1 cellular context compared by ENCODE assay signal in genomic region chr13:48527955-48528354, GRCh38.
TF ChIP-seq lines count a peak whose summit lies in the region.

No MANE protein-coding gene starts in this region.

TF ChIP-seq in HepG2, 621 proteins besides CTCF, POLR2A, EP300 and RAD21 (continued from another document):
- TF ChIP-seq TAF1 (CRISPR knock-in tag; IDR thresholded peaks at IDR 0.05) (no peak), ZNF616 (CRISPR knock-in tag; IDR thresholded peaks at IDR 0.05; ENCODE audit: low read depth) (no peak), SRY (CRISPR knock-in tag; IDR thresholded peaks at IDR 0.05) (no peak), ZFP62 (CRISPR knock-in tag; IDR thresholded peaks at IDR 0.05) (no peak), PATZ1 (CRISPR knock-in tag; IDR thresholded peaks at IDR 0.05) (no peak)
- TF ChIP-seq, protein P1, sequence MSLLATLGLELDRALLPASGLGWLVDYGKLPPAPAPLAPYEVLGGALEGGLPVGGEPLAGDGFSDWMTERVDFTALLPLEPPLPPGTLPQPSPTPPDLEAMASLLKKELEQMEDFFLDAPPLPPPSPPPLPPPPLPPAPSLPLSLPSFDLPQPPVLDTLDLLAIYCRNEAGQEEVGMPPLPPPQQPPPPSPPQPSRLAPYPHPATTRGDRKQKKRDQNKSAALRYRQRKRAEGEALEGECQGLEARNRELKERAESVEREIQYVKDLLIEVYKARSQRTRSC (CRISPR knock-in tag; IDR thresholded peaks at IDR 0.05; ENCODE audit: low read depth) = no peak
- TF ChIP-seq, protein P2, sequence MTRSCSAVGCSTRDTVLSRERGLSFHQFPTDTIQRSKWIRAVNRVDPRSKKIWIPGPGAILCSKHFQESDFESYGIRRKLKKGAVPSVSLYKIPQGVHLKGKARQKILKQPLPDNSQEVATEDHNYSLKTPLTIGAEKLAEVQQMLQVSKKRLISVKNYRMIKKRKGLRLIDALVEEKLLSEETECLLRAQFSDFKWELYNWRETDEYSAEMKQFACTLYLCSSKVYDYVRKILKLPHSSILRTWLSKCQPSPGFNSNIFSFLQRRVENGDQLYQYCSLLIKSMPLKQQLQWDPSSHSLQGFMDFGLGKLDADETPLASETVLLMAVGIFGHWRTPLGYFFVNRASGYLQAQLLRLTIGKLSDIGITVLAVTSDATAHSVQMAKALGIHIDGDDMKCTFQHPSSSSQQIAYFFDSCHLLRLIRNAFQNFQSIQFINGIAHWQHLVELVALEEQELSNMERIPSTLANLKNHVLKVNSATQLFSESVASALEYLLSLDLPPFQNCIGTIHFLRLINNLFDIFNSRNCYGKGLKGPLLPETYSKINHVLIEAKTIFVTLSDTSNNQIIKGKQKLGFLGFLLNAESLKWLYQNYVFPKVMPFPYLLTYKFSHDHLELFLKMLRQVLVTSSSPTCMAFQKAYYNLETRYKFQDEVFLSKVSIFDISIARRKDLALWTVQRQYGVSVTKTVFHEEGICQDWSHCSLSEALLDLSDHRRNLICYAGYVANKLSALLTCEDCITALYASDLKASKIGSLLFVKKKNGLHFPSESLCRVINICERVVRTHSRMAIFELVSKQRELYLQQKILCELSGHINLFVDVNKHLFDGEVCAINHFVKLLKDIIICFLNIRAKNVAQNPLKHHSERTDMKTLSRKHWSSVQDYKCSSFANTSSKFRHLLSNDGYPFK (CRISPR knock-in tag; IDR thresholded peaks at IDR 0.05; ENCODE audit: borderline replicate concordance) = no peak
